In the genomic region with DNA sequence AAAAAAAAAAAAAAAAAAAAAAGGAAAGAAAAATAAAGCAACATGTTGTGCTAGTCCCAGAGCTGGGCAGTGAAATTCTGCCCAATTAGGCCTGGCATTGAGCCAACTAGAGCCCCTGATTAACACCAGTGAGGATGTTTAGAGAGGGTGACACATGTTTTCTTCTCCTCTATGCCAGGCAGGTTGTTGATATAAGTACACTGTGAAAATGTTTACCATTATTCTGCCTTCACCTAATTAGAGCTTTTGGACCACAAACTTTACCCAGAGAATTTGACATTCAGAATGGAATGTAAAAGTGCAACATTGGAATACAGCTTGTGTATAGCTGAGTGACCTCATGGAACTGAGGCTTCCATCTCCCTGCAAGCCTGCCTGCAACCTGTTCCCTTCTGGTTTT, we compare ENCODE assay signal across 12 cellular contexts.
DNase-seq lines count a peak whose midpoint lies in the region; ATAC-seq and TF ChIP-seq lines count a peak whose summit lies in the region.
"Had no signal": no experiment of that assay in that cellular context is flagged by ENCODE, and none has a peak within 500 bp of the region (broad histone marks: within the 10 kb centered on the region; RNA-seq: fewer than 3 reads in every experiment).

No MANE protein-coding gene starts in this region.

- TF ChIP-seq CTCF in nephron (IDR thresholded peaks at IDR 0.05; ENCODE audit: unreplicated experiment in 3 of 3) = no peak

- in situ Hi-C loops in Caki2 (cut with HindIII; ENCODE audit: low pct_unique_long_range_greater_than_20kb, low sequenced_read_pairs) = no loop called here

- no peaks in the 10 kb centered on the region for H3K27me3 Mint-ChIP-seq in nephron (ENCODE audit: low read depth)
- H3K27me3 Mint-ChIP-seq: stimulated activated memory B cell treated with anti-CD40 and anti-IgM and Interleukin-4, amounts not matched to agents 10 μg/mL and 1 μg/mL and 100 μg/mL, for 72 hours had no signal

- peaks cover 2% of the 10 kb centered on the region for H3K36me3 Mint-ChIP-seq in nephron (ENCODE audit: low read depth)
- H3K36me3 Mint-ChIP-seq: CD4-positive, CD25-positive, alpha-beta regulatory T cell; stimulated activated memory B cell treated with anti-CD40 and anti-IgM and Interleukin-4, amounts not matched to agents 10 μg/mL and 1 μg/mL and 100 μg/mL, for 72 hours had no signal

- peak overlapping the region in 2 of 3 experiments; percentile 57 to 66 for H3K27ac Mint-ChIP-seq in nephron
- H3K27ac Mint-ChIP-seq: CD4-positive, CD25-positive, alpha-beta regulatory T cell; stimulated activated memory B cell treated with anti-CD40 and anti-IgM and Interleukin-4, amounts not matched to agents 10 μg/mL and 1 μg/mL and 100 μg/mL, for 72 hours had no signal

- no peaks in the 10 kb centered on the region for H3K9me3 Mint-ChIP-seq in nephron
- H3K9me3 Mint-ChIP-seq: activated T-cell treated with anti-CD3 and anti-CD28 coated beads, Interleukin-2, amount 50 U/mL, for 4 hours; CD4-positive, CD25-positive, alpha-beta regulatory T cell; stimulated activated memory B cell treated with anti-CD40 and anti-IgM and Interleukin-4, amounts not matched to agents 10 μg/mL and 1 μg/mL and 100 μg/mL, for 72 hours had no signal

- peaks cover 48% of the 10 kb centered on the region for H3K4me1 Mint-ChIP-seq in nephron
- H3K4me1 Mint-ChIP-seq: CD4-positive, CD25-positive, alpha-beta regulatory T cell had no signal

- no peak overlapping the region for H3K4me3 Mint-ChIP-seq in nephron
- H3K4me3 Mint-ChIP-seq: activated T-cell treated with anti-CD3 and anti-CD28 coated beads, Interleukin-2, amount 50 U/mL, for 4 hours; CD4-positive, CD25-positive, alpha-beta regulatory T cell; stimulated activated memory B cell treated with anti-CD40 and anti-IgM and Interleukin-4, amounts not matched to agents 10 μg/mL and 1 μg/mL and 100 μg/mL, for 72 hours had no signal

- DNase-seq in Caki2 (ENCODE audit: low read depth) (peak; percentile 50), NCI-H146 (lab: John Stamatoyannopoulos, UW) (peak; percentile 51), RPMI8226 (peak; percentile 35), pons (ENCODE audit: low spot score) (no peak), T-helper 9 cell (no peak)
- no peak for DNase-seq in activated CD4-positive, alpha-beta T cell treated with anti-CD3 and anti-CD28 coated beads, Interleukin-2, amount 50 U/mL, for 1 hour
- DNase-seq: activated CD4-positive, CD25-positive, alpha-beta regulatory T cell treated with anti-CD3 and anti-CD28 coated beads, Interleukin-2, amount 50 U/mL, for 72 hours; activated T-cell treated with anti-CD3 and anti-CD28 coated beads, Interleukin-2, amount 50 U/mL, for 4 hours; CD4-positive, CD25-positive, alpha-beta regulatory T cell had no signal

- ATAC-seq in HG03460 (IDR thresholded peaks at IDR 0.05; ENCODE audit: unreplicated experiment) = no peak
- ATAC-seq: activated T-cell treated with anti-CD3 and anti-CD28 coated beads, Interleukin-2, amount 50 U/mL, for 4 hours; stimulated activated memory B cell treated with anti-CD40 and anti-IgM and Interleukin-4, amounts not matched to agents 10 μg/mL and 1 μg/mL and 100 μg/mL, for 72 hours had no signal

Comparison
In these comparisons a context has a peak if more than half of its experiments do, and no peak if none do; other contexts are left out.
1. DNase-seq: peak in Caki2 (single experiment), NCI-H146 (single experiment) and RPMI8226 (single experiment); none in pons (single experiment), activated CD4-positive, alpha-beta T cell treated with anti-CD3 and anti-CD28 coated beads, Interleukin-2, amount 50 U/mL, for 1 hour (single experiment) and T-helper 9 cell (single experiment).